Comparison of ENCODE assay signal across 8 cellular contexts in the genomic region with DNA sequence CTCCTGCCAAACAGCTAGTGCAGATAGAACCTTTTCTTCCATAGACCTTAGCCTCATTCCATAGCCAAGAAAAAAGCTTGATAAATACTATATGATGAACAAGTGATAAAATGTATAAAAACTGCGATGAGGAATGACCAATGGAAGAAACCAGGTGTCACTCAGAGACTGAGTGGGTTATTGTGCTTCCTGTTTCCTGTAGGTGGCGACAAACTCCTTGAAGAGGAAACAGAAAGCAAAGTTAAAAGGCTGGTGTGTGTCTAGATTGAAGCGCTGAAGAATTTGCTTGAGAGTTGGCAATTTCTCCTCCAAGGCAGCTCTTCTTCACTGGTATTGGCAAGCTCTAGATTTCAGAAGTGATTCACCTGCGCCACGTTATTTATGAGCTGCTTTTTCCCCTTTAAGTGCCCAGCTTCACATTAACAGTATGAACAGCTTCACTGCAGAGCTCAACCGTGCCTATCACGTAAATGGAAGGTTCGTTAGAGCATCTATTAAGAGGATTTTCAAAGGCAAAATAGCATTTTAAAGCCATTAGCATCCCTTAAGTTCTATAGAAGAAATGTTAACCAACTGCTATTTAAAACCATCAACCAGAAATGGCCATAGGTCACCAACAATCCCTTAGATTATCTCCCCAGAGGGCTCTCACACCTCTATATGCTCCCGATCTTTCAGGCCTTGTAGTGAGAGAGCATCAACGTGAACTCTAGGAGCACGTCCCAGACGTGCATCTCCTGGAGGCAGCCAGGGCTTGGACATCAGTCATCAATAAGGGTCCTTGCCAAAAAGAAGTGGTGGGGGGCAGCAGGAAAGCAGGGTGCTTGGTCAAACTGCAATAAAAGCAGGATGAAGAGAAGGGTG.
DNase-seq lines count a peak whose midpoint lies in the region; ATAC-seq and TF ChIP-seq lines count a peak whose summit lies in the region.

No MANE protein-coding gene starts in this region.

- intact Hi-C loops in PC-3 (cut with micrococcal nuclease) (no loop called here), left colon (cut with DNase I, micrococcal nuclease) (no loop called here)

- no peaks in the 10 kb centered on the region for H3F3A ChIP-seq in PC-3 (ENCODE audit: low read length, unreplicated experiment)

- no peak overlapping the region for H2AFZ ChIP-seq in DND-41 (ENCODE audit: low read depth, low read length)
- H2AFZ ChIP-seq in PC-3 (ENCODE audit: low read length) = peak overlapping the region; percentile 63; the same call in 1 of the 2 replicates

- POLR2A ChIA-PET in PC-3 (lab: Charles Lee; ENCODE audit: unreplicated experiment) = no interaction called here

- H3K36me3 ChIP-seq in DND-41 (ENCODE audit: insufficient read depth, low read length) (no peaks in the 10 kb centered on the region), PC-3 (ENCODE audit: low read depth, low read length) (no peaks in the 10 kb centered on the region), thoracic aorta (no peaks in the 10 kb centered on the region)

- CTCF ChIA-PET in PC-3 (lab: Charles Lee) = no interaction called here

- H3K9ac ChIP-seq in DND-41 (ENCODE audit: low read depth, low read length) (no peak overlapping the region), PC-3 (ENCODE audit: low read length) (no peak overlapping the region)

- H3K4me3 ChIP-seq in DND-41 (ENCODE audit: low read depth in 1 of 2, low read length in 2 of 2) (no peak overlapping the region), PC-3 (ENCODE audit: low read length) (peak overlapping the region; percentile 47; the same call in 1 of the 2 replicates), thoracic aorta (peak overlapping the region; percentile 5)

- H3K79me2 ChIP-seq in DND-41 (ENCODE audit: insufficient read depth, low read length) (no peaks in the 10 kb centered on the region), PC-3 (ENCODE audit: low read length) (no peaks in the 10 kb centered on the region)

- H4K20me1 ChIP-seq in DND-41 (ENCODE audit: insufficient read depth, low read length) = no peaks in the 10 kb centered on the region
- no peaks in the 10 kb centered on the region for H4K20me1 ChIP-seq in PC-3 (ENCODE audit: low read length)

- H3K9me3 ChIP-seq in DND-41 (ENCODE audit: insufficient read depth, low read length, severe bottlenecking) = no peaks in the 10 kb centered on the region
- H3K9me3 ChIP-seq in PC-3 (ENCODE audit: low read length) = 0 out of 2 replicates have a peak, but pooled peaks cover 6% of the 10 kb centered on the region
- no peaks in the 10 kb centered on the region for H3K9me3 ChIP-seq in thoracic aorta

- no peak overlapping the region for H3K27ac ChIP-seq in DND-41 (ENCODE audit: low read length)
- H3K27ac ChIP-seq in PC-3 (ENCODE audit: low read length) = no peak overlapping the region
- H3K27ac ChIP-seq in thoracic aorta = no peak overlapping the region

- peak; percentile 93 for ATAC-seq in DND-41 (ENCODE audit: insufficient read depth, low read depth)
- ATAC-seq in GM21390 (IDR thresholded peaks at IDR 0.05; ENCODE audit: unreplicated experiment) = peak; percentile 88
- peak; percentile 33; the same call in 1 of the 2 replicates for ATAC-seq in PC-3
- ATAC-seq in left colon = peak; percentile 89
- ATAC-seq in thoracic aorta (ENCODE audit: insufficient number of reproducible peaks, low FRiP score, low read depth) = no peak

- no peaks in the 10 kb centered on the region for H3K4me1 ChIP-seq in DND-41 (ENCODE audit: insufficient read depth, low read length)
- no peaks in the 10 kb centered on the region for H3K4me1 ChIP-seq in PC-3 (ENCODE audit: insufficient read depth, low read length)
- H3K4me1 ChIP-seq in thoracic aorta (ENCODE audit: control insufficient read depth in 1 of 2, low read depth in 2 of 2) = no peaks in the 10 kb centered on the region

- TF ChIP-seq CTCF in DND-41 (IDR thresholded peaks at IDR 0.05; ENCODE audit: borderline replicate concordance, extremely low read depth, low read length, poor library complexity, severe bottlenecking) (peak; percentile 86), LNCAP (IDR thresholded peaks at IDR 0.05) (peak; percentile 76), PC-3 (conservative IDR thresholded peaks at IDR 0.05; ENCODE audit: low read depth, low read length) (peak; percentile 79), thoracic aorta (IDR thresholded peaks at IDR 0.05) (peak; percentile 56)

- DNase-seq in DND-41 (peak; percentile 27), PC-3 (peak; percentile 54), cerebellum (ENCODE audit: low spot score) (peak; percentile 27), left colon (no peak), thoracic aorta (ENCODE audit: low spot score) (no peak), NCI-H1694 treated with DMSO at 0.1 percent for 48 hours (lab: John Stamatoyannopoulos, UW) (no peak)

- BruUV-seq in PC-3 (replicated peaks; lab: Mats Ljungman, UMichigan) = no TSS peak

- H3K27me3 ChIP-seq in DND-41 (ENCODE audit: insufficient read depth, low read length, poor library complexity) = no peaks in the 10 kb centered on the region
- H3K27me3 ChIP-seq in PC-3 (ENCODE audit: low read length) = no peaks in the 10 kb centered on the region
- no peaks in the 10 kb centered on the region for H3K27me3 ChIP-seq in thoracic aorta (replicated peaks; ENCODE audit: insufficient read depth)

- no peaks in the 10 kb centered on the region for H3K9me2 ChIP-seq in PC-3 (replicated peaks; ENCODE audit: low read length)

- peak overlapping the region; percentile 37; the same call in 1 of the 2 replicates for H3K4me2 ChIP-seq in DND-41 (ENCODE audit: insufficient read depth, low read length)
- H3K4me2 ChIP-seq in PC-3 (ENCODE audit: low read length) = peak overlapping the region; percentile 58

Comparison
In these comparisons a context has a peak if more than half of its experiments do, and no peak if none do; other contexts are left out.
1. DNase-seq: peak in DND-41 (single experiment), PC-3 (single experiment) and cerebellum (single experiment); none in left colon (0 of 2), thoracic aorta (single experiment) and NCI-H1694 treated with DMSO at 0.1 percent for 48 hours (single experiment).
2. H3K4me3 ChIP-seq: peak in PC-3 (single experiment) and thoracic aorta (single experiment); none in DND-41 (0 of 2).
3. Peak in every context shown above with its lines, with median percentiles within 50 percentile points of each other: CTCF ChIP-seq.